14 cellular contexts compared by ENCODE assay signal in the genomic region with DNA sequence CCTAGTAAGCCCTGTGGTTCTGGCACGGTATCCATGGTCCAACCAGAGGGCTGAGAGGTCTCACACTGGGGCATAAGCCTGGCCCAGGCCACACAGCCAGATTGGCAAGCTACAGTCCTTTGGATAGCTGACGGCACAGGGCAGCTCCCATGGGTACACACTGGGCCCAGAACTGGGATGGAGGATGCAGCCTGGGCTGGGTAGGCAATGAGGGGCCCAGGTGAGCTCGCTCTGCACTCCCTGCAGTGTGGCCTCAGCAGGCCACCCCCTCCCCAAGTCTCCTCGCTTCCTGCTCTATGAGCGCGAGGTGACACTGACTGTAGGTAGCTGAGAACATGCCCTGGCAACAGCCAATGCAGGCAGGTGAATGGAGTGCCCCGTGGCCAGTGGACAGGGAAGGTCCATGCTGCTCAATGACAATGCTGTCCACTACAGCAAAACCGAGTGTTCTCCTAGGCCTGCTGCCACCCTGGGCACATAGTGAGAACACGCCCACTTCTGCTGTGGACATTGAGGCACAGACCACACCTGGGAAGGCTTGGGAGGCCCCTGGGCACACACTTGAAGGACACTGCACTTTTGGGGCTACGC. TPM values are rescaled to one million over a fixed set of nuclear protein-coding genes. Genes with fewer than 3 reads are reported as not detected.
DNase-seq lines count a peak whose midpoint lies in the region; ATAC-seq, FAIRE-seq and TF ChIP-seq lines count a peak whose summit lies in the region.
"Had no signal": no experiment of that assay in that cellular context is flagged by ENCODE, and none has a peak within 500 bp of the region (broad histone marks: within the 10 kb centered on the region; RNA-seq: fewer than 3 reads in every experiment).

No MANE protein-coding gene starts in this region.

- TF ChIP-seq EP300 in K562 (IDR thresholded peaks at IDR 0.05; ENCODE audit: low read length) (no peak), tibial nerve (IDR thresholded peaks at IDR 0.05) (no peak)

- H2AK5ac ChIP-seq in mesenchymal stem cell (ENCODE audit: low read length, severe bottlenecking): peak overlapping the region; percentile 6

- TF ChIP-seq RAD21 in K562 (CRISPR knock-in tag; conservative IDR thresholded peaks at IDR 0.05 in 1 of 2, IDR thresholded peaks at IDR 0.05 in 1 of 2): no peak

- no peak overlapping the region for H2BK15ac ChIP-seq in mesenchymal stem cell (ENCODE audit: low read depth, poor library complexity, severe bottlenecking)

- H3K23ac ChIP-seq in mesenchymal stem cell (ENCODE audit: low read length in 2 of 2): no peak overlapping the region

- TF ChIP-seq CTCF in left ventricle myocardium inferior (IDR thresholded peaks at IDR 0.05; ENCODE audit: borderline replicate concordance) (no peak), K562 (IDR thresholded peaks at IDR 0.05 in 2 of 3, conservative IDR thresholded peaks at IDR 0.05 in 1 of 3; ENCODE audit: insufficient read depth in 2 of 3, low read depth in 1 of 3, low read length in 3 of 3) (no peak), tibial nerve (IDR thresholded peaks at IDR 0.05) (no peak), D721Med (IDR thresholded peaks at IDR 0.05; ENCODE audit: insufficient read depth, missing control alignments) (no peak), nephron progenitor cell (IDR thresholded peaks at IDR 0.05) (no peak)

- H3K4me2 ChIP-seq in K562 (ENCODE audit: insufficient read depth, low read length) (no peak overlapping the region), mesenchymal stem cell (ENCODE audit: low read length, poor library complexity, severe bottlenecking) (no peak overlapping the region)
- H3K4me2 ChIP-seq: GM23338 had no signal

- no peak for TF ChIP-seq POLR2A in K562 (conservative IDR thresholded peaks at IDR 0.05)
- TF ChIP-seq POLR2A in tibial nerve (IDR thresholded peaks at IDR 0.05): no peak

- H3K14ac ChIP-seq in mesenchymal stem cell (ENCODE audit: low read length in 2 of 2): peak overlapping the region in 1 of 2 experiments; percentile 50

- intact Hi-C loops in Right ventricle myocardium superior (cut with DNase I) (no loop called here), left ventricle myocardium inferior (cut with micrococcal nuclease) (loop anchor here (5.0 kb wide), 1 partner anchor 41 kb away; no protein-coding TSS in a partner anchor), K562 (cut with micrococcal nuclease) (loop anchor here (1.0 kb wide), 1 partner anchor 43 kb away; no protein-coding TSS in a partner anchor)

- CTCF ChIA-PET in K562 (lab: Yijun Ruan, JAX; ENCODE audit: low intra/inter-chr PET ratio): interaction anchor here (0.6 to 5.7 kb wide), 5 partner anchors 42 to 290 kb away, joined by 3 to 109 read pairs (median 4); no protein-coding TSS in a partner anchor

- ATAC-seq in Right ventricle myocardium superior (ENCODE audit: poor library complexity): no peak
- ATAC-seq in K562: no peak

- in situ Hi-C loops in K562 (cut with MboI): loop anchor here (5.0 kb wide), 1 partner anchor 41 kb away; no protein-coding TSS in a partner anchor

- H3K9ac ChIP-seq in K562 (ENCODE audit: insufficient read depth in 1 of 2, low read depth in 2 of 2, low read length in 2 of 2) (peak overlapping the region in 1 of 2 experiments; percentile 77; a peak in 2 of 4 replicates), mesenchymal stem cell (ENCODE audit: low read length) (no peak overlapping the region)

- peak overlapping the region in 1 of 2 experiments; percentile 46 for H3K18ac ChIP-seq in mesenchymal stem cell (ENCODE audit: low read depth in 1 of 2, low read length in 2 of 2)

- no peak overlapping the region for H3K27ac ChIP-seq in left ventricle myocardium inferior (replicated peaks)
- no peak overlapping the region for H3K27ac ChIP-seq in K562 (ENCODE audit: extremely low read depth, low read depth, low read length)
- H3K27ac ChIP-seq in mesenchymal stem cell (ENCODE audit: low read length, poor library complexity, severe bottlenecking): no peak overlapping the region
- peak overlapping the region in 3 of 4 donors; percentile 6 to 84 (median 38) for H3K27ac ChIP-seq in tibial nerve

- no peaks in the 10 kb centered on the region for H3K36me3 Mint-ChIP-seq in nephron progenitor cell (ENCODE audit: low read depth)

- H3K27ac Mint-ChIP-seq in nephron progenitor cell: no peak overlapping the region
- H3K27ac Mint-ChIP-seq: GM23338 had no signal

- no TSS peak for BruUV-seq in K562 (replicated peaks; lab: Mats Ljungman, UMichigan)

- H3K9me3 Mint-ChIP-seq in nephron progenitor cell: no peaks in the 10 kb centered on the region
- H3K9me3 Mint-ChIP-seq: GM23338 had no signal

- peaks cover 3% of the 10 kb centered on the region for H3K79me1 ChIP-seq in mesenchymal stem cell (replicated peaks; ENCODE audit: low read length, poor library complexity, severe bottlenecking)

- peaks cover 52% of the 10 kb centered on the region for H3K79me2 ChIP-seq in K562 (ENCODE audit: control insufficient read depth, insufficient read depth, low read length)

- no peak overlapping the region for H3K4me3 ChIP-seq in left ventricle myocardium inferior
- no peak overlapping the region for H3K4me3 ChIP-seq in K562
- no peak overlapping the region for H3K4me3 ChIP-seq in mesenchymal stem cell (ENCODE audit: insufficient read depth in 1 of 2, low read depth in 1 of 2, low read length in 2 of 2)
- no peak overlapping the region for H3K4me3 ChIP-seq in tibial nerve
- H3K4me3 ChIP-seq: GM23338, MG63 had no signal

- H3K4me1 ChIP-seq in left ventricle myocardium inferior (peaks cover 56% of the 10 kb centered on the region), K562 (replicated peaks in 1 of 2; ENCODE audit: control insufficient read depth in 2 of 2, insufficient read depth in 2 of 2, low read length in 2 of 2) (peaks cover 69 to 96% of the 10 kb centered on the region in 2 experiments), mesenchymal stem cell (ENCODE audit: control insufficient read depth, insufficient read depth, low read depth, low read length) (peaks cover 26% of the 10 kb centered on the region), tibial nerve (peaks cover 0 to 64% (median 15%) of the 10 kb centered on the region in 4 donors)

- peaks cover 15% of the 10 kb centered on the region; the same call in 1 of the 2 replicates for H4K20me1 ChIP-seq in K562 (replicated peaks; ENCODE audit: control insufficient read depth, insufficient read depth, low read length)

- no peak overlapping the region for H2BK12ac ChIP-seq in mesenchymal stem cell (ENCODE audit: low read length in 2 of 2)

- no peak overlapping the region for H3K4me3 Mint-ChIP-seq in nephron progenitor cell
- H3K4me3 Mint-ChIP-seq: GM23338 had no signal

- no peak overlapping the region for H4K91ac ChIP-seq in mesenchymal stem cell (ENCODE audit: low read length)

- peaks cover 40% of the 10 kb centered on the region for H3K27me3 Mint-ChIP-seq in nephron progenitor cell (ENCODE audit: low read depth, poor library complexity)

- H2BK120ac ChIP-seq in mesenchymal stem cell (ENCODE audit: low read depth, low read length): no peak overlapping the region

- FAIRE-seq in K562 (lab: Jason Lieb, UNC) (no peak), D721Med (lab: Jason Lieb, UNC) (no peak)
- FAIRE-seq: A204.1, G401.6, GM12891 had no signal

- no peak overlapping the region for H3K4ac ChIP-seq in mesenchymal stem cell (ENCODE audit: low read depth in 1 of 2, low read length in 2 of 2)

- no peak overlapping the region for H4K8ac ChIP-seq in mesenchymal stem cell (ENCODE audit: low read length)

- H3K27me3 ChIP-seq in left ventricle myocardium inferior (ENCODE audit: low read depth) (no peaks in the 10 kb centered on the region), K562 (ENCODE audit: control insufficient read depth in 2 of 2, insufficient read depth in 2 of 2, low read length in 2 of 2) (peaks cover 0 to 2% of the 10 kb centered on the region in 2 experiments; a peak in 1 of 5 replicates), mesenchymal stem cell (ENCODE audit: control insufficient read depth in 1 of 2, insufficient read depth in 1 of 2, low read length in 2 of 2) (peaks cover 19 to 28% of the 10 kb centered on the region in 2 experiments), tibial nerve (no peaks in the 10 kb centered on the region)

- no peak overlapping the region for H2BK5ac ChIP-seq in mesenchymal stem cell (ENCODE audit: low read depth, low read length, poor library complexity, severe bottlenecking)

- DNase-seq in Right ventricle myocardium superior: peak; percentile 27
- no peak for DNase-seq in left ventricle myocardium inferior
- DNase-seq in K562 (ENCODE audit: extremely low read depth in 1 of 4, low spot score in 3 of 4): no peak
- DNase-seq in mesenchymal stem cell: no peak
- no peak for DNase-seq in tibial nerve (ENCODE audit: low spot score in 2 of 2)
- no peak for DNase-seq in EL
- no peak for DNase-seq in D721Med (ENCODE audit: insufficient read length, low spot score)
- no peak for DNase-seq in nephron progenitor cell
- DNase-seq: NK-92 treated with Interleukin-12 subunit alpha and Interleukin-12 subunit beta, amount 100 ng/mL, for 24 hours had no signal

- H3K9me3 ChIP-seq in left ventricle myocardium inferior (replicated peaks) (no peaks in the 10 kb centered on the region), K562 (replicated peaks; ENCODE audit: control insufficient read depth, insufficient read depth, low read depth, low read length) (no peaks in the 10 kb centered on the region), mesenchymal stem cell (ENCODE audit: control insufficient read depth, low read length) (no peaks in the 10 kb centered on the region), tibial nerve (no peaks in the 10 kb centered on the region)
- H3K9me3 ChIP-seq: MG63 had no signal

- peaks cover 7% of the 10 kb centered on the region for H3K4me1 Mint-ChIP-seq in nephron progenitor cell

- 89% methylated on average over 10 of the region's 10 CpGs for WGBS in K562 (ENCODE audit: insufficient coverage, low coverage, missing lambda C conversion rate)
- WGBS in mesenchymal stem cell: 89% methylated on average over 10 of the region's 10 CpGs
- WGBS in tibial nerve, 2 donors: 84 to 89% methylated on average over 9 of the region's 10 CpGs

- H3K9me1 ChIP-seq in K562 (ENCODE audit: control insufficient read depth, insufficient read depth, low read length): peaks cover 29% of the 10 kb centered on the region

- no peaks in the 10 kb centered on the region for H3K36me3 ChIP-seq in left ventricle myocardium inferior
- peaks cover 13% of the 10 kb centered on the region; the same call in 2 of the 3 replicates for H3K36me3 ChIP-seq in K562 (ENCODE audit: control insufficient read depth, insufficient read depth, low read length)
- no peaks in the 10 kb centered on the region for H3K36me3 ChIP-seq in mesenchymal stem cell (ENCODE audit: control insufficient read depth in 1 of 2, insufficient read depth in 2 of 2, low read depth in 1 of 2, low read length in 2 of 2)
- H3K36me3 ChIP-seq in tibial nerve: no peaks in the 10 kb centered on the region
- H3K36me3 ChIP-seq: MG63 had no signal

- POLR2A ChIA-PET in K562 (lab: Yijun Ruan, JAX): interaction anchor here (0.6 to 10.0 kb wide), 22 partner anchors 9 to 829 kb away, joined by 3 to 120 read pairs (median 4); partner anchors contain the start of genes RANBP1, TANGO2, TRMT2A and ZDHHC8

- H2AFZ ChIP-seq in K562 (ENCODE audit: low read depth, low read length) (no peak overlapping the region), mesenchymal stem cell (ENCODE audit: low read depth, low read length) (peak overlapping the region; percentile 6)
- H2AFZ ChIP-seq: GM23338 had no signal

RNA-seq across cellular contexts. Expression of gene ARVCF, which starts 3.8 kb away (rescaled TPM):
- 31.4 TPM for total RNA-seq in Right ventricle myocardium superior
- total RNA-seq in left ventricle myocardium inferior: 25.4 TPM
- total RNA-seq in K562 (2011; cell fraction: chromatin; rRNA removed; ENCODE audit: low replicate concordance): 114 and 328 TPM in 2 replicates
- 214 and 270 TPM in 2 replicates for total RNA-seq in K562 (2011; cell fraction: nucleolus; rRNA removed)
- total RNA-seq in K562 (2011; cell fraction: nucleoplasm; rRNA removed): 106 and 131 TPM in 2 replicates
- 49.3 and 54.2 TPM in 2 replicates for total RNA-seq in K562 (2014; rRNA removed)
- total RNA-seq in K562 (2014; rRNA removed; fragmentation: Illumina TruSeq; extraction: Trizol): 2.2 and 4.5 TPM in 2 replicates
- total RNA-seq in K562 (2015; rRNA removed; fragmentation: Illumina TruSeq; extraction: Trizol): 13.3 and 15.6 TPM in 2 replicates
- total RNA-seq in K562 (2021): 46.5 and 50.6 TPM in 2 replicates
- polyA plus RNA-seq in K562 (2011; rRNA removed): 35.2 and 71.6 TPM in 2 replicates
- polyA plus RNA-seq in K562 (2011; cell fraction: cytosol; rRNA removed): 134 and 673 TPM in 2 replicates
- 407 and 424 TPM in 2 replicates for polyA plus RNA-seq in K562 (2011; cell fraction: nucleus; rRNA removed)
- polyA plus RNA-seq in K562 (2012): 30.0 and 31.2 TPM in 2 replicates
- polyA plus RNA-seq in K562 (2014; fragmentation: Illumina TruSeq; extraction: Trizol): 8.0 and 15.9 TPM in 2 replicates
- under 1 TPM; 0.03 to 0.17 TPM for polyA plus RNA-seq in K562 (2014; fragmentation: Nextera tagmentation; extraction: Ambion mirVana)
- 42.5 and 97.4 TPM in 2 replicates for polyA plus RNA-seq in K562 (2014; rRNA removed)
- 15.1 and 15.6 TPM in 2 replicates for polyA minus RNA-seq in K562 (2011; rRNA and poly(A)+ RNA removed)
- 24.6 and 52.4 TPM in 2 replicates for polyA minus RNA-seq in K562 (2011; cell fraction: cytosol; rRNA and poly(A)+ RNA removed)
- polyA minus RNA-seq in K562 (2011; cell fraction: nucleus; rRNA and poly(A)+ RNA removed): 96.8 and 145 TPM in 2 replicates
- 3.0 TPM for polyA plus RNA-seq in mesenchymal stem cell (2013, experiment 1 of 2)
- polyA plus RNA-seq in mesenchymal stem cell (2013, experiment 2 of 2): 3.2 TPM
- total RNA-seq in tibial nerve: 10 to 100 TPM; 47.5 to 98.3 (median 80.6) TPM

RNA-seq across cellular contexts. Expression of gene TANGO2, which starts 8.1 kb away (rescaled TPM):
- total RNA-seq in Right ventricle myocardium superior (62.3 TPM), left ventricle myocardium inferior (71.7 TPM), K562 (2014; rRNA removed) (70.1 and 95.8 TPM in 2 replicates), K562 (2014; rRNA removed; fragmentation: Illumina TruSeq; extraction: Trizol) (36.1 and 45.9 TPM in 2 replicates), K562 (2015; rRNA removed; fragmentation: Illumina TruSeq; extraction: Trizol) (55.8 and 57.2 TPM in 2 replicates), K562 (2021) (94.1 and 97.3 TPM in 2 replicates), tibial nerve (10 to 100 TPM; 31.7 to 56.7 (median 39.0) TPM)
- total RNA-seq in K562 (2011; cell fraction: chromatin; rRNA removed; ENCODE audit: low replicate concordance): 160 and 395 TPM in 2 replicates
- 227 and 229 TPM in 2 replicates for total RNA-seq in K562 (2011; cell fraction: nucleolus; rRNA removed)
- total RNA-seq in K562 (2011; cell fraction: nucleoplasm; rRNA removed): 196 and 211 TPM in 2 replicates
- polyA plus RNA-seq in K562 (2011; rRNA removed) (94.9 and 115 TPM in 2 replicates), K562 (2014; fragmentation: Illumina TruSeq; extraction: Trizol) (88.3 and 89.4 TPM in 2 replicates), K562 (2014; fragmentation: Nextera tagmentation; extraction: Ambion mirVana) (10 to 100 TPM; 15.5 to 17.5 TPM), K562 (2014; rRNA removed) (89.6 and 92.5 TPM in 2 replicates)
- polyA plus RNA-seq in K562 (2011; cell fraction: cytosol; rRNA removed): 157 and 209 TPM in 2 replicates
- polyA plus RNA-seq in K562 (2011; cell fraction: nucleus; rRNA removed): 157 and 195 TPM in 2 replicates
- polyA plus RNA-seq in K562 (2012): 68.2 and 73.0 TPM in 2 replicates
- 130 and 186 TPM in 2 replicates for polyA minus RNA-seq in K562 (2011; rRNA and poly(A)+ RNA removed)
- 73.2 and 76.1 TPM in 2 replicates for polyA minus RNA-seq in K562 (2011; cell fraction: cytosol; rRNA and poly(A)+ RNA removed)
- 63.1 and 85.0 TPM in 2 replicates for polyA minus RNA-seq in K562 (2011; cell fraction: nucleus; rRNA and poly(A)+ RNA removed)
- polyA plus RNA-seq in mesenchymal stem cell (2013, experiment 1 of 2): 16.0 TPM
- 16.1 TPM for polyA plus RNA-seq in mesenchymal stem cell (2013, experiment 2 of 2)

Comparison
In these comparisons a context has a peak if more than half of its experiments do, and no peak if none do; other contexts are left out.
1. H3K27ac ChIP-seq: peak in tibial nerve (3 of 4); none in left ventricle myocardium inferior (single experiment), K562 (single experiment) and mesenchymal stem cell (single experiment).